Comparison of ENCODE assay signal across 1 cellular context in genomic region chr9:136947955-136948510, GRCh38.
TF ChIP-seq lines count a peak whose summit lies in the region.

No MANE protein-coding gene starts in this region.

TF ChIP-seq in K562, 482 proteins besides CTCF, POLR2A, EP300 and RAD21 (continues in another document):
- TF ChIP-seq SNRNP70 (optimal IDR thresholded peaks at IDR 0.05; ENCODE audit: low read depth, low read length) (no peak), MCM2 (IDR thresholded peaks at IDR 0.05; ENCODE audit: low read depth) (no peak), SNAPC5 (CRISPR knock-in tag; IDR thresholded peaks at IDR 0.05) (no peak), SP1 (CRISPR knock-in tag; IDR thresholded peaks at IDR 0.05) (0 out of 2 replicates have a peak, but pooled peaks have one; percentile 6), KDM1A (IDR thresholded peaks at IDR 0.05) (peak; percentile 66 to 80; a peak in 3 of 4 replicates), U2AF2 (optimal IDR thresholded peaks at IDR 0.05; ENCODE audit: low read depth, low read length) (no peak), NRF1 (conservative IDR thresholded peaks at IDR 0.05 in 1 of 2, IDR thresholded peaks at IDR 0.05 in 1 of 2) (no peak), E2F1 (CRISPR knock-in tag; IDR thresholded peaks at IDR 0.05) (peak; percentile 55; the same call in 1 of the 2 replicates), PHF8 (IDR thresholded peaks at IDR 0.05; ENCODE audit: borderline replicate concordance, low read length) (no peak), TGIF2 (CRISPR knock-in tag; IDR thresholded peaks at IDR 0.05) (no peak), HNRNPL (IDR thresholded peaks at IDR 0.05; ENCODE audit: low read depth, low read length) (no peak), ZBTB7A (IDR thresholded peaks at IDR 0.05; ENCODE audit: borderline replicate concordance, control insufficient read depth, low read depth, low read length) (peak; percentile 82), ZNF253 (CRISPR knock-in tag; conservative IDR thresholded peaks at IDR 0.05) (no peak), ARID3A (IDR thresholded peaks at IDR 0.05; ENCODE audit: borderline replicate concordance, low read depth, low read length) (no peak), TEAD1 (CRISPR knock-in tag; IDR thresholded peaks at IDR 0.05) (peak in 1 of 2 experiments; percentile 63; a peak in 1 of 4 replicates), FOXA3 (CRISPR knock-in tag; conservative IDR thresholded peaks at IDR 0.05 in 1 of 2, IDR thresholded peaks at IDR 0.05 in 1 of 2) (0 out of 4 replicates have a peak, but pooled peaks of 1 of the 2 experiments have one; percentile 40), ARID4B (CRISPR knock-in tag; IDR thresholded peaks at IDR 0.05) (0 out of 2 replicates have a peak, but pooled peaks have one; percentile 48), MYNN (IDR thresholded peaks at IDR 0.05) (peak; percentile 81; the same call in 1 of the 2 replicates), MYNN (CRISPR knock-in tag; IDR thresholded peaks at IDR 0.05) (no peak), ZNF76 (CRISPR knock-in tag; IDR thresholded peaks at IDR 0.05; ENCODE audit: borderline replicate concordance) (no peak), POLR2G (IDR thresholded peaks at IDR 0.05; ENCODE audit: low read depth, low read length) (no peak), ZNF384 (IDR thresholded peaks at IDR 0.05; ENCODE audit: low read depth, low read length) (no peak), HOXB6 (CRISPR knock-in tag; IDR thresholded peaks at IDR 0.05; ENCODE audit: borderline replicate concordance) (no peak), XRCC3 (IDR thresholded peaks at IDR 0.05) (no peak), ZFP1 (CRISPR knock-in tag; IDR thresholded peaks at IDR 0.05) (no peak), ARID2 (IDR thresholded peaks at IDR 0.05) (peak; percentile 52; the same call in 1 of the 2 replicates), KLF1 (tag; IDR thresholded peaks at IDR 0.05) (peak; percentile 46; the same call in 1 of the 2 replicates), STAT6 (CRISPR knock-in tag; IDR thresholded peaks at IDR 0.05) (no peak), FOXP1 (CRISPR knock-in tag; IDR thresholded peaks at IDR 0.05) (0 out of 2 replicates have a peak, but pooled peaks have one; percentile 44), RCOR1 (IDR thresholded peaks at IDR 0.05; ENCODE audit: borderline replicate concordance in 1 of 2, low read depth in 2 of 2, low read length in 2 of 2) (peak in 1 of 2 experiments; percentile 39; a peak in 1 of 4 replicates), ZBTB49 (CRISPR knock-in tag; IDR thresholded peaks at IDR 0.05; ENCODE audit: borderline replicate concordance) (no peak), RBBP5 (IDR thresholded peaks at IDR 0.05; ENCODE audit: borderline replicate concordance, insufficient read depth, low read length, poor library complexity, severe bottlenecking) (no peak), REST (CRISPR knock-in tag; IDR thresholded peaks at IDR 0.05; ENCODE audit: low read depth) (0 out of 2 replicates have a peak, but pooled peaks have one; percentile 23), ZNF518B (CRISPR knock-in tag; IDR thresholded peaks at IDR 0.05) (no peak), ZNF280B (CRISPR knock-in tag; IDR thresholded peaks at IDR 0.05) (no peak)
